In genomic region chr11:27362749-27363575, GRCh38 we compare ENCODE assay signal across 1 cellular context.
TF ChIP-seq lines count a peak whose summit lies in the region.

Gene CCDC34 (minus strand): TSS chr11:27363215. CDS start chr11:27363194, 21 bp downstream.

TF ChIP-seq in HepG2, 621 proteins besides CTCF, POLR2A, EP300 and RAD21 (continued from another document and continues in another):
- TF ChIP-seq AHDC1 (CRISPR knock-in tag; IDR thresholded peaks at IDR 0.05; ENCODE audit: borderline replicate concordance) (no peak), HNF1A (IDR thresholded peaks at IDR 0.05; ENCODE audit: low read depth) (no peak), HNF1A (CRISPR knock-in tag; IDR thresholded peaks at IDR 0.05; ENCODE audit: borderline replicate concordance) (peak; percentile 78; the same call in 1 of the 2 replicates), ZNF572 (CRISPR knock-in tag; IDR thresholded peaks at IDR 0.05) (no peak), ZNF276 (CRISPR knock-in tag; IDR thresholded peaks at IDR 0.05; ENCODE audit: low read depth) (peak; percentile 79; the same call in 1 of the 2 replicates), ZNF776 (CRISPR knock-in tag; IDR thresholded peaks at IDR 0.05) (peak; percentile 59; the same call in 1 of the 2 replicates), ARID4A (CRISPR knock-in tag; IDR thresholded peaks at IDR 0.05; ENCODE audit: borderline replicate concordance) (peak; percentile 99), ZNF710 (CRISPR knock-in tag; IDR thresholded peaks at IDR 0.05; ENCODE audit: borderline replicate concordance) (peak; percentile 41; the same call in 1 of the 2 replicates), SMAD3 (CRISPR knock-in tag; IDR thresholded peaks at IDR 0.05) (no peak; the same call in 1 of the 2 replicates), FOXP1 (IDR thresholded peaks at IDR 0.05) (no peak), FOXP1 (CRISPR knock-in tag; IDR thresholded peaks at IDR 0.05) (0 out of 2 replicates have a peak, but pooled peaks have one; percentile 8), GATA4 (IDR thresholded peaks at IDR 0.05; ENCODE audit: borderline replicate concordance, low read depth) (no peak), ZNF724P (CRISPR knock-in tag; IDR thresholded peaks at IDR 0.05; ENCODE audit: borderline replicate concordance) (peak; percentile 87; the same call in 1 of the 2 replicates), ZNF44 (CRISPR knock-in tag; IDR thresholded peaks at IDR 0.05) (no peak), BRD4 (CRISPR knock-in tag; IDR thresholded peaks at IDR 0.05) (peak; percentile 73; the same call in 1 of the 2 replicates), ZHX1 (CRISPR knock-in tag; IDR thresholded peaks at IDR 0.05; ENCODE audit: low read depth) (peak; percentile 88; the same call in 1 of the 2 replicates), GATAD2A (CRISPR knock-in tag; IDR thresholded peaks at IDR 0.05) (no peak), MLXIP (CRISPR knock-in tag; IDR thresholded peaks at IDR 0.05; ENCODE audit: borderline replicate concordance) (peak; percentile 76; the same call in 1 of the 2 replicates), HHEX (CRISPR knock-in tag; IDR thresholded peaks at IDR 0.05) (no peak), PLSCR1 (CRISPR knock-in tag; IDR thresholded peaks at IDR 0.05; ENCODE audit: borderline replicate concordance) (0 out of 2 replicates have a peak, but pooled peaks have one; percentile 67), ETS1 (CRISPR knock-in tag; IDR thresholded peaks at IDR 0.05) (no peak), NFYB (CRISPR knock-in tag; IDR thresholded peaks at IDR 0.05) (peak; percentile 75), STAG1 (CRISPR knock-in tag; IDR thresholded peaks at IDR 0.05) (peak; percentile 42)
